10 cellular contexts compared by ENCODE assay signal in genomic region chr14:69711471-69712216, GRCh38. TPM values are rescaled to one million over a fixed set of nuclear protein-coding genes. Genes with fewer than 3 reads are reported as not detected.
A peak's percentile ranks its signal among the peaks of the same experiment; 100 is the strongest.
DNase-seq lines count a peak whose midpoint lies in the region; ATAC-seq and TF ChIP-seq lines count a peak whose summit lies in the region.
"Had no signal": no experiment of that assay in that cellular context is flagged by ENCODE, and none has a peak within 500 bp of the region (broad histone marks: within the 10 kb centered on the region; RNA-seq: fewer than 3 reads in every experiment).

No MANE protein-coding gene starts in this region.

- in situ Hi-C loops in brain microvascular endothelial cell (cut with HindIII; ENCODE audit: low pct_ligation_motif_present, low sequenced_read_pairs) = no loop called here

- H3K9me3 ChIP-seq in esophagus muscularis mucosa = no peaks in the 10 kb centered on the region
- no peaks in the 10 kb centered on the region for H3K9me3 ChIP-seq in CD4-positive, alpha-beta T cell (ENCODE audit: control insufficient read depth, low read length)

- H3K36me3 Mint-ChIP-seq in CD4-positive, alpha-beta T cell (ENCODE audit: low read depth) = peaks cover 79% of the 10 kb centered on the region

- POLR2A ChIA-PET in CD4-positive, alpha-beta T cell (lab: Charles Lee) = no interaction called here

- no peak for TF ChIP-seq EP300 in esophagus muscularis mucosa (IDR thresholded peaks at IDR 0.05)

- H3K4me1 ChIP-seq in esophagus muscularis mucosa = peaks cover 43 to 75% (median 56%) of the 10 kb centered on the region in 4 donors

- H3K4me3 Mint-ChIP-seq in CD4-positive, alpha-beta T cell = no peak overlapping the region
- H3K4me3 Mint-ChIP-seq: naive B cell had no signal

- WGBS in esophagus muscularis mucosa = 58% methylated on average over 5 of the region's 7 CpGs

- intact Hi-C loops in esophagus muscularis mucosa (cut with DNase I) = no loop called here
- intact Hi-C loops in posterior vena cava (cut with DNase I) = loop anchor here in 1 of 2 donors (10.0 kb wide), 1 partner anchor 47 kb away; no protein-coding TSS in a partner anchor
- intact Hi-C loops in CD4-positive, alpha-beta T cell (cut with DNase I, micrococcal nuclease) = loop anchor here in 1 of 2 experiments (1.0 kb wide), 1 partner anchor 19 kb away; no protein-coding TSS in a partner anchor

- DNase-seq in DMS 273 (lab: John Stamatoyannopoulos, UW; ENCODE audit: unreplicated experiment) (peak; percentile 90), NCI-H69 (lab: John Stamatoyannopoulos, UW) (peak; percentile 96), esophagus muscularis mucosa (ENCODE audit: extremely low spot score) (no peak), posterior vena cava (ENCODE audit: low spot score) (peak; percentile 83), brain microvascular endothelial cell (no peak), COLO668 (lab: John Stamatoyannopoulos, UW; ENCODE audit: unreplicated experiment) (no peak)
- no peak for DNase-seq in CD4-positive, alpha-beta T cell
- DNase-seq: MV-4-11, naive B cell had no signal

- H3K9me3 Mint-ChIP-seq in CD4-positive, alpha-beta T cell = no peaks in the 10 kb centered on the region
- H3K9me3 Mint-ChIP-seq: naive B cell had no signal

- no peaks in the 10 kb centered on the region for H3K27me3 Mint-ChIP-seq in CD4-positive, alpha-beta T cell
- H3K27me3 Mint-ChIP-seq: naive B cell had no signal

- no peak for TF ChIP-seq CTCF in esophagus muscularis mucosa (IDR thresholded peaks at IDR 0.05)
- TF ChIP-seq CTCF in brain microvascular endothelial cell (IDR thresholded peaks at IDR 0.05; ENCODE audit: low read depth, low read length, missing control alignments) = no peak
- TF ChIP-seq CTCF in CD4-positive, alpha-beta T cell (IDR thresholded peaks at IDR 0.05) = no peak

- H3K27me3 ChIP-seq in esophagus muscularis mucosa = no peaks in the 10 kb centered on the region
- H3K27me3 ChIP-seq in brain microvascular endothelial cell (replicated peaks) = no peaks in the 10 kb centered on the region
- H3K27me3 ChIP-seq in CD4-positive, alpha-beta T cell (ENCODE audit: control insufficient read depth, insufficient read depth, low read length) = no peaks in the 10 kb centered on the region

- CTCF ChIA-PET in CD4-positive, alpha-beta T cell (lab: Charles Lee) = no interaction called here

- peaks cover 32% of the 10 kb centered on the region for H3K4me1 Mint-ChIP-seq in CD4-positive, alpha-beta T cell (ENCODE audit: low read depth)

- H3K27ac Mint-ChIP-seq in CD4-positive, alpha-beta T cell = no peak overlapping the region

- no peak overlapping the region for H3K4me3 ChIP-seq in esophagus muscularis mucosa
- no peak overlapping the region for H3K4me3 ChIP-seq in brain microvascular endothelial cell (ENCODE audit: low read depth, low read length)

- H3K27ac ChIP-seq in esophagus muscularis mucosa (replicated peaks in 1 of 4) (peak overlapping the region; percentile 51 to 72 (median 66)), brain microvascular endothelial cell (no peak overlapping the region)
- no peak overlapping the region for H3K27ac ChIP-seq in CD4-positive, alpha-beta T cell (ENCODE audit: low read depth, low read length)

- no peak for ATAC-seq in CD4-positive, alpha-beta T cell (ENCODE audit: poor library complexity)
- no peak for ATAC-seq in GM21723 (IDR thresholded peaks at IDR 0.05; ENCODE audit: unreplicated experiment)

- H3K36me3 ChIP-seq in esophagus muscularis mucosa (peaks cover 5 to 75% (median 50%) of the 10 kb centered on the region in 4 donors), brain microvascular endothelial cell (replicated peaks) (peaks cover 18% of the 10 kb centered on the region)

- no peak for TF ChIP-seq POLR2A in esophagus muscularis mucosa (IDR thresholded peaks at IDR 0.05; ENCODE audit: low read depth)

RNA-seq across cellular contexts. Expression of gene SRSF5, which starts 55.3 kb away (rescaled TPM):
- total RNA-seq in esophagus muscularis mucosa = 100 to 1,000 TPM; 185 to 291 (median 211) TPM
- 100 to 1,000 TPM; 212 to 251 TPM for total RNA-seq in posterior vena cava
- total RNA-seq in CD4-positive, alpha-beta T cell = 1,000 to 10,000 TPM; 1,437 to 1,479 TPM

Comparison
In these comparisons a context has a peak if more than half of its experiments do, and no peak if none do; other contexts are left out.
1. DNase-seq: peak in DMS 273 (single experiment), NCI-H69 (single experiment) and posterior vena cava (single experiment); none in esophagus muscularis mucosa (single experiment), brain microvascular endothelial cell (single experiment), CD4-positive, alpha-beta T cell (0 of 10) and COLO668 (single experiment).
2. H3K27ac ChIP-seq: peak in esophagus muscularis mucosa (4 of 4); none in brain microvascular endothelial cell (single experiment) and CD4-positive, alpha-beta T cell (single experiment).
3. RNA of gene SRSF5, which starts 55.3 kb away (total RNA-seq): 1,437 to 1,479 TPM in CD4-positive, alpha-beta T cell; 212 to 251 TPM in posterior vena cava and 185 to 291 TPM in esophagus muscularis mucosa; every median in the first group is over 4 times any median in the second.